Comparison of ENCODE assay signal across 11 cellular contexts in genomic region chr3:37024092-37024491, GRCh38. TPM values are rescaled to one million over a fixed set of nuclear protein-coding genes. Genes with fewer than 3 reads are reported as not detected.
DNase-seq lines count a peak whose midpoint lies in the region; ATAC-seq and TF ChIP-seq lines count a peak whose summit lies in the region.
"Had no signal": no experiment of that assay in that cellular context is flagged by ENCODE, and none has a peak within 500 bp of the region (broad histone marks: within the 10 kb centered on the region; RNA-seq: fewer than 3 reads in every experiment).

No MANE protein-coding gene starts in this region.

- H3K36me3 ChIP-seq in gastrocnemius medialis: peaks cover 0 to 81% of the 10 kb centered on the region in 2 donors
- H3K36me3 ChIP-seq: ovary had no signal

- TF ChIP-seq POLR2A in NB4 (IDR thresholded peaks at IDR 0.05; ENCODE audit: extremely low read depth, insufficient read length): no peak
- no peak for TF ChIP-seq POLR2A in gastrocnemius medialis (IDR thresholded peaks at IDR 0.05)

- H3K9me3 Mint-ChIP-seq in activated T-cell treated with anti-CD3 and anti-CD28 coated beads, Interleukin-2, amount 50 U/mL, for 24 hours: no peaks in the 10 kb centered on the region

- no peaks in the 10 kb centered on the region for H3K9me3 ChIP-seq in gastrocnemius medialis
- H3K9me3 ChIP-seq: ovary had no signal

- H3K36me3 Mint-ChIP-seq in activated T-cell treated with anti-CD3 and anti-CD28 coated beads, Interleukin-2, amount 50 U/mL, for 24 hours (ENCODE audit: low read depth): peaks cover 94% of the 10 kb centered on the region

- peaks cover 5% of the 10 kb centered on the region for H3K4me1 Mint-ChIP-seq in activated T-cell treated with anti-CD3 and anti-CD28 coated beads, Interleukin-2, amount 50 U/mL, for 24 hours (ENCODE audit: low read depth)

- H3K4me3 ChIP-seq in NB4 (ENCODE audit: low read depth, low read length) (no peak overlapping the region), gastrocnemius medialis (no peak overlapping the region)
- H3K4me3 ChIP-seq: ovary had no signal

- no peak overlapping the region for H3K4me3 Mint-ChIP-seq in activated T-cell treated with anti-CD3 and anti-CD28 coated beads, Interleukin-2, amount 50 U/mL, for 24 hours

- TF ChIP-seq CTCF in GM12873 (IDR thresholded peaks at IDR 0.05; ENCODE audit: insufficient read depth, low read depth, low read length, missing control alignments): peak; percentile 35
- TF ChIP-seq CTCF in NB4 (IDR thresholded peaks at IDR 0.05; ENCODE audit: low read depth, low read length): no peak
- TF ChIP-seq CTCF in gastrocnemius medialis (IDR thresholded peaks at IDR 0.05 in 4 of 5, conservative IDR thresholded peaks at IDR 0.05 in 1 of 5): peak in 3 of 5 experiments; percentile 27 to 39 (median 29)

- H3K27ac Mint-ChIP-seq in activated T-cell treated with anti-CD3 and anti-CD28 coated beads, Interleukin-2, amount 50 U/mL, for 24 hours: no peak overlapping the region

- peak; percentile 9 for DNase-seq in NB4 (ENCODE audit: low read depth)
- peak; percentile 11 to 48 for DNase-seq in dermis microvascular lymphatic vessel endothelial cell (ENCODE audit: low read depth in 2 of 2)
- no peak for DNase-seq in gastrocnemius medialis
- DNase-seq in NCI-H345 treated with DMSO at 0.1 percent for 48 hours (lab: John Stamatoyannopoulos, UW; ENCODE audit: unreplicated experiment): no peak
- no peak for DNase-seq in activated CD4-positive, alpha-beta T cell treated with anti-CD3 and anti-CD28 coated beads for 4 hours
- no peak for DNase-seq in activated T-cell treated with anti-CD3 and anti-CD28 coated beads, Interleukin-2, amount 50 U/mL, for 24 hours
- no peak for DNase-seq in anterior cingulate cortex (lab: John Stamatoyannopoulos, UW)
- DNase-seq: effector CD8-positive, alpha-beta T cell; NCI-H1436; ovary had no signal

- in situ Hi-C loops in gastrocnemius medialis (cut with MboI; ENCODE audit: low sequenced_read_pairs in 4 of 4): loop anchor here in 1 of 4 donors (25.0 kb wide), 1 partner anchor 188 kb away; no protein-coding TSS in a partner anchor

- peaks cover 9 to 13% of the 10 kb centered on the region in 2 donors for H3K4me1 ChIP-seq in gastrocnemius medialis

- H3K27me3 Mint-ChIP-seq in activated T-cell treated with anti-CD3 and anti-CD28 coated beads, Interleukin-2, amount 50 U/mL, for 24 hours: no peaks in the 10 kb centered on the region

- no peak overlapping the region for H3K27ac ChIP-seq in gastrocnemius medialis
- H3K27ac ChIP-seq: ovary had no signal

- intact Hi-C loops in gastrocnemius medialis (cut with DNase I; ENCODE audit: low total_unique reads): loop anchor here (2.0 kb wide), 1 partner anchor 189 kb away; no protein-coding TSS in a partner anchor

- H3K27me3 ChIP-seq in gastrocnemius medialis: no peaks in the 10 kb centered on the region
- H3K27me3 ChIP-seq: ovary had no signal

- ATAC-seq in gastrocnemius medialis: no peak

RNA-seq across cellular contexts. Expression of gene MLH1, which starts 30.8 kb away (rescaled TPM):
- total RNA-seq in dermis microvascular lymphatic vessel endothelial cell (31.7 and 32.7 TPM in 2 replicates), gastrocnemius medialis (10 to 100 TPM; 25.2 to 52.5 (median 36.4) TPM)

RNA-seq across cellular contexts. Expression of gene EPM2AIP1, which starts 31.2 kb away (rescaled TPM):
- total RNA-seq in dermis microvascular lymphatic vessel endothelial cell (9.6 and 10.6 TPM in 2 replicates), gastrocnemius medialis (10 to 100 TPM in 1 of 4 donors, 1 to 10 TPM in 3; 5.3 to 10.1 (median 8.6) TPM)

Comparison
In these comparisons a context has a peak if more than half of its experiments do, and no peak if none do; other contexts are left out.
1. DNase-seq: peak in NB4 (single experiment) and dermis microvascular lymphatic vessel endothelial cell (2 of 2); none in gastrocnemius medialis (0 of 2), NCI-H345 treated with DMSO at 0.1 percent for 48 hours (single experiment), activated CD4-positive, alpha-beta T cell treated with anti-CD3 and anti-CD28 coated beads for 4 hours (0 of 2), activated T-cell treated with anti-CD3 and anti-CD28 coated beads, Interleukin-2, amount 50 U/mL, for 24 hours (single experiment) and anterior cingulate cortex (0 of 58).